23 cellular contexts compared by ENCODE assay signal in genomic region chr5:168179185-168179584, GRCh38.
DNase-seq lines count a peak whose midpoint lies in the region; ATAC-seq and TF ChIP-seq lines count a peak whose summit lies in the region.
"Had no signal": no experiment of that assay in that cellular context is flagged by ENCODE, and none has a peak within 500 bp of the region (broad histone marks: within the 10 kb centered on the region; RNA-seq: fewer than 3 reads in every experiment).

No MANE protein-coding gene starts in this region.

- H3K4me3 ChIP-seq in sigmoid colon: no peak overlapping the region
- H3K4me3 ChIP-seq: gastrocnemius medialis, suprapubic skin had no signal

- peaks cover 0 to 45% (median 31%) of the 10 kb centered on the region in 4 donors for H3K4me1 ChIP-seq in sigmoid colon
- H3K4me1 ChIP-seq: gastrocnemius medialis, suprapubic skin had no signal

- POLR2A ChIA-PET in activated CD4-positive, alpha-beta T cell treated with anti-CD3 and anti-CD28 coated beads for 36 hours (lab: Charles Lee): no interaction called here
- POLR2A ChIA-PET in activated CD8-positive, alpha-beta T cell treated with anti-CD3 and anti-CD28 coated beads for 36 hours (lab: Charles Lee): no interaction called here

- intact Hi-C loops in activated CD4-positive, alpha-beta T cell treated with anti-CD3 and anti-CD28 coated beads for 36 hours (cut with DNase I, micrococcal nuclease): no loop called here
- intact Hi-C loops in sigmoid colon (cut with DNase I): loop anchor here (1.0 kb wide), 1 partner anchor 93 kb away; no protein-coding TSS in a partner anchor
- intact Hi-C loops in activated CD8-positive, alpha-beta T cell treated with anti-CD3 and anti-CD28 coated beads for 36 hours (cut with micrococcal nuclease): no loop called here

- CTCF ChIA-PET in activated CD4-positive, alpha-beta T cell treated with anti-CD3 and anti-CD28 coated beads for 36 hours (lab: Charles Lee): interaction anchor here (0.6 to 2.2 kb wide), 2 partner anchors 40 to 836 kb away, joined by 3 to 7 read pairs; no protein-coding TSS in a partner anchor
- CTCF ChIA-PET in activated CD8-positive, alpha-beta T cell treated with anti-CD3 and anti-CD28 coated beads for 36 hours (lab: Charles Lee): interaction anchor here (0.9 kb wide), 1 partner anchor 41 kb away, joined by 3 read pairs; no protein-coding TSS in a partner anchor

- no peaks in the 10 kb centered on the region for H3K36me3 Mint-ChIP-seq in activated CD4-positive, alpha-beta T cell treated with anti-CD3 and anti-CD28 coated beads for 36 hours (ENCODE audit: low read depth)
- H3K36me3 Mint-ChIP-seq in activated CD8-positive, alpha-beta T cell treated with anti-CD3 and anti-CD28 coated beads for 36 hours (ENCODE audit: low read depth): no peaks in the 10 kb centered on the region
- peaks cover 3% of the 10 kb centered on the region for H3K36me3 Mint-ChIP-seq in T-helper 17 cell (ENCODE audit: low read depth)
- H3K36me3 Mint-ChIP-seq: activated CD4-positive, alpha-beta memory T cell treated with anti-CD3 and anti-CD28 coated beads for 36 hours; activated naive CD4-positive, alpha-beta T cell treated with anti-CD3 and anti-CD28 coated beads, Interleukin-2, amount 50 U/mL, for 24 hours; CD14-positive monocyte had no signal

- no peaks in the 10 kb centered on the region for H3K9me3 ChIP-seq in sigmoid colon
- no peaks in the 10 kb centered on the region for H3K9me3 ChIP-seq in T-helper 17 cell (ENCODE audit: control insufficient read depth, low read length, poor library complexity, severe bottlenecking)
- H3K9me3 ChIP-seq: gastrocnemius medialis, suprapubic skin had no signal

- no peaks in the 10 kb centered on the region for H3K36me3 ChIP-seq in sigmoid colon
- H3K36me3 ChIP-seq: gastrocnemius medialis, suprapubic skin had no signal

- no peak for TF ChIP-seq CTCF in sigmoid colon (IDR thresholded peaks at IDR 0.05)
- TF ChIP-seq CTCF in activated CD8-positive, alpha-beta T cell treated with anti-CD3 and anti-CD28 coated beads for 36 hours (IDR thresholded peaks at IDR 0.05): no peak

- H3K27me3 Mint-ChIP-seq in activated CD4-positive, alpha-beta T cell treated with anti-CD3 and anti-CD28 coated beads for 36 hours: no peaks in the 10 kb centered on the region
- H3K27me3 Mint-ChIP-seq in activated CD8-positive, alpha-beta T cell treated with anti-CD3 and anti-CD28 coated beads for 36 hours: no peaks in the 10 kb centered on the region
- peaks cover 5% of the 10 kb centered on the region for H3K27me3 Mint-ChIP-seq in T-helper 17 cell
- H3K27me3 Mint-ChIP-seq: activated CD4-positive, alpha-beta memory T cell treated with anti-CD3 and anti-CD28 coated beads for 36 hours; activated naive CD4-positive, alpha-beta T cell treated with anti-CD3 and anti-CD28 coated beads, Interleukin-2, amount 50 U/mL, for 24 hours had no signal

- peak; percentile 33 for ATAC-seq in activated CD4-positive, alpha-beta T cell treated with anti-CD3 and anti-CD28 coated beads for 36 hours
- no peak for ATAC-seq in activated CD8-positive, alpha-beta T cell treated with anti-CD3 and anti-CD28 coated beads for 36 hours
- no peak for ATAC-seq in T-helper 17 cell
- ATAC-seq: gastrocnemius medialis, HepG2, left colon had no signal

- no peak overlapping the region for H3K27ac Mint-ChIP-seq in activated CD4-positive, alpha-beta T cell treated with anti-CD3 and anti-CD28 coated beads for 36 hours
- no peak overlapping the region for H3K27ac Mint-ChIP-seq in activated CD8-positive, alpha-beta T cell treated with anti-CD3 and anti-CD28 coated beads for 36 hours
- no peak overlapping the region for H3K27ac Mint-ChIP-seq in T-helper 17 cell
- H3K27ac Mint-ChIP-seq: activated CD4-positive, alpha-beta memory T cell treated with anti-CD3 and anti-CD28 coated beads for 36 hours; activated naive CD4-positive, alpha-beta T cell treated with anti-CD3 and anti-CD28 coated beads, Interleukin-2, amount 50 U/mL, for 24 hours; CD14-positive monocyte had no signal

- WGBS in sigmoid colon, 2 donors: 65 to 73% methylated on average over 1 of the region's 1 CpG

- no peak for TF ChIP-seq POLR2A in sigmoid colon (IDR thresholded peaks at IDR 0.05)

- no peak for DNase-seq in activated CD4-positive, alpha-beta T cell treated with anti-CD3 and anti-CD28 coated beads for 36 hours
- no peak for DNase-seq in activated CD4-positive, alpha-beta T cell treated with anti-CD3 and anti-CD28 coated beads, Interleukin-2, amount 50 U/mL, for 1 hour
- peak; percentile 42 for DNase-seq in SK-N-DZ (ENCODE audit: low spot score)
- DNase-seq in glomerular visceral epithelial cell (ENCODE audit: extremely low spot score): peak; percentile 12
- DNase-seq in sigmoid colon: peak; percentile 86
- no peak for DNase-seq in SW480 (ENCODE audit: low spot score)
- DNase-seq in activated CD8-positive, alpha-beta T cell treated with anti-CD3 and anti-CD28 coated beads for 36 hours: no peak
- no peak for DNase-seq in T-helper 17 cell
- DNase-seq: activated CD4-positive, alpha-beta memory T cell treated with anti-CD3 and anti-CD28 coated beads for 36 hours; activated T-cell treated with anti-CD3 and anti-CD28 coated beads, Interleukin-2, amount 50 U/mL, for 1 hour; cortex of kidney; gastrocnemius medialis; left colon; NCI-H1436; NCI-H446; nucleus accumbens; retina; SIG-M5 had no signal

- H3K4me1 Mint-ChIP-seq in activated CD4-positive, alpha-beta T cell treated with anti-CD3 and anti-CD28 coated beads for 36 hours: no peaks in the 10 kb centered on the region
- H3K4me1 Mint-ChIP-seq in activated CD8-positive, alpha-beta T cell treated with anti-CD3 and anti-CD28 coated beads for 36 hours (ENCODE audit: low read depth): no peaks in the 10 kb centered on the region
- peaks cover 3% of the 10 kb centered on the region for H3K4me1 Mint-ChIP-seq in T-helper 17 cell
- H3K4me1 Mint-ChIP-seq: activated naive CD4-positive, alpha-beta T cell treated with anti-CD3 and anti-CD28 coated beads, Interleukin-2, amount 50 U/mL, for 24 hours had no signal

- H3K27ac ChIP-seq in sigmoid colon: peak overlapping the region in 3 of 4 donors; percentile 74 to 86 (median 77)
- H3K27ac ChIP-seq: gastrocnemius medialis, suprapubic skin, VCaP had no signal

- H3K4me3 Mint-ChIP-seq in activated CD4-positive, alpha-beta T cell treated with anti-CD3 and anti-CD28 coated beads for 36 hours: no peak overlapping the region
- H3K4me3 Mint-ChIP-seq in activated CD8-positive, alpha-beta T cell treated with anti-CD3 and anti-CD28 coated beads for 36 hours: no peak overlapping the region
- no peak overlapping the region for H3K4me3 Mint-ChIP-seq in T-helper 17 cell
- H3K4me3 Mint-ChIP-seq: activated CD4-positive, alpha-beta memory T cell treated with anti-CD3 and anti-CD28 coated beads for 36 hours; activated naive CD4-positive, alpha-beta T cell treated with anti-CD3 and anti-CD28 coated beads, Interleukin-2, amount 50 U/mL, for 24 hours; CD14-positive monocyte had no signal

- no peaks in the 10 kb centered on the region for H3K9me3 Mint-ChIP-seq in activated CD4-positive, alpha-beta T cell treated with anti-CD3 and anti-CD28 coated beads for 36 hours (ENCODE audit: low read depth)
- H3K9me3 Mint-ChIP-seq in activated CD8-positive, alpha-beta T cell treated with anti-CD3 and anti-CD28 coated beads for 36 hours: no peaks in the 10 kb centered on the region
- H3K9me3 Mint-ChIP-seq: activated CD4-positive, alpha-beta memory T cell treated with anti-CD3 and anti-CD28 coated beads for 36 hours; activated naive CD4-positive, alpha-beta T cell treated with anti-CD3 and anti-CD28 coated beads, Interleukin-2, amount 50 U/mL, for 24 hours had no signal

- H3K27me3 ChIP-seq in sigmoid colon: no peaks in the 10 kb centered on the region
- H3K27me3 ChIP-seq: gastrocnemius medialis, suprapubic skin had no signal

- TF ChIP-seq EP300 in sigmoid colon (IDR thresholded peaks at IDR 0.05): peak in 3 of 4 donors; percentile 52 to 70 (median 62)

Comparison
In these comparisons a context has a peak if more than half of its experiments do, and no peak if none do; other contexts are left out.
1. DNase-seq: peak in SK-N-DZ (single experiment), glomerular visceral epithelial cell (single experiment) and sigmoid colon (single experiment); none in activated CD4-positive, alpha-beta T cell treated with anti-CD3 and anti-CD28 coated beads for 36 hours (single experiment), activated CD4-positive, alpha-beta T cell treated with anti-CD3 and anti-CD28 coated beads, Interleukin-2, amount 50 U/mL, for 1 hour (single experiment), SW480 (single experiment), activated CD8-positive, alpha-beta T cell treated with anti-CD3 and anti-CD28 coated beads for 36 hours (single experiment) and T-helper 17 cell (0 of 3).